ENCODE assay signal across 11 cellular contexts in genomic region chr11:72432347-72433287, GRCh38. TPM values are rescaled to one million over a fixed set of nuclear protein-coding genes. Genes with fewer than 3 reads are reported as not detected.
DNase-seq lines count a peak whose midpoint lies in the region; ATAC-seq and TF ChIP-seq lines count a peak whose summit lies in the region.
"Had no signal": no experiment of that assay in that cellular context is flagged by ENCODE, and none has a peak within 500 bp of the region (broad histone marks: within the 10 kb centered on the region; RNA-seq: fewer than 3 reads in every experiment).

No MANE protein-coding gene starts in this region.

- H3K9me3 Mint-ChIP-seq in activated naive CD4-positive, alpha-beta T cell treated with anti-CD3 and anti-CD28 coated beads, Interleukin-2, amount 10 ng/mL, durations not matched to agents 7 days and 5 days, result no peaks in the 10 kb centered on the region
- H3K9me3 Mint-ChIP-seq in activated CD4-positive, alpha-beta memory T cell treated with anti-CD3 and anti-CD28 coated beads for 36 hours, result no peaks in the 10 kb centered on the region
- no peaks in the 10 kb centered on the region for H3K9me3 Mint-ChIP-seq in stimulated activated naive B cell treated with anti-CD40 and anti-IgM and Interleukin-4, amounts not matched to agents 10 μg/mL and 1 μg/mL and 100 μg/mL, for 72 hours

- no peak for TF ChIP-seq CTCF in fibroblast of the aortic adventitia (IDR thresholded peaks at IDR 0.05; ENCODE audit: insufficient read depth, low read length)

- POLR2A ChIA-PET in activated CD4-positive, alpha-beta memory T cell treated with anti-CD3 and anti-CD28 coated beads for 36 hours (lab: Charles Lee), result no interaction called here

- peaks cover 52% of the 10 kb centered on the region for H3K4me1 Mint-ChIP-seq in activated naive CD4-positive, alpha-beta T cell treated with anti-CD3 and anti-CD28 coated beads, Interleukin-2, amount 10 ng/mL, durations not matched to agents 7 days and 5 days
- H3K4me1 Mint-ChIP-seq in activated CD4-positive, alpha-beta memory T cell treated with anti-CD3 and anti-CD28 coated beads for 36 hours (ENCODE audit: low read depth), result peaks cover 30% of the 10 kb centered on the region
- H3K4me1 Mint-ChIP-seq in stimulated activated naive B cell treated with anti-CD40 and anti-IgM and Interleukin-4, amounts not matched to agents 10 μg/mL and 1 μg/mL and 100 μg/mL, for 72 hours, result peaks cover 34 to 43% of the 10 kb centered on the region in 2 donors

- H3K36me3 Mint-ChIP-seq in activated naive CD4-positive, alpha-beta T cell treated with anti-CD3 and anti-CD28 coated beads, Interleukin-2, amount 10 ng/mL, durations not matched to agents 7 days and 5 days, result peaks cover 11% of the 10 kb centered on the region
- peaks cover 8% of the 10 kb centered on the region for H3K36me3 Mint-ChIP-seq in activated CD4-positive, alpha-beta memory T cell treated with anti-CD3 and anti-CD28 coated beads for 36 hours
- peaks cover 10 to 23% of the 10 kb centered on the region in 2 donors for H3K36me3 Mint-ChIP-seq in stimulated activated naive B cell treated with anti-CD40 and anti-IgM and Interleukin-4, amounts not matched to agents 10 μg/mL and 1 μg/mL and 100 μg/mL, for 72 hours

- CTCF ChIA-PET in activated naive CD4-positive, alpha-beta T cell treated with anti-CD3 and anti-CD28 coated beads, Interleukin-2, amount 10 ng/mL, durations not matched to agents 7 days and 5 days (lab: Charles Lee), result interaction anchor here (1.1 to 8.9 kb wide), 13 partner anchors 9 to 454 kb away, joined by 3 to 190 read pairs (median 5); no protein-coding TSS in a partner anchor
- CTCF ChIA-PET in activated CD4-positive, alpha-beta memory T cell treated with anti-CD3 and anti-CD28 coated beads for 36 hours (lab: Charles Lee), result interaction anchor here (0.7 to 6.2 kb wide), 11 partner anchors 14 to 288 kb away, joined by 3 to 73 read pairs (median 10); no protein-coding TSS in a partner anchor

- H3K27ac Mint-ChIP-seq in activated naive CD4-positive, alpha-beta T cell treated with anti-CD3 and anti-CD28 coated beads, Interleukin-2, amount 10 ng/mL, durations not matched to agents 7 days and 5 days, result no peak overlapping the region
- H3K27ac Mint-ChIP-seq in activated CD4-positive, alpha-beta memory T cell treated with anti-CD3 and anti-CD28 coated beads for 36 hours, result peak overlapping the region; percentile 26
- H3K27ac Mint-ChIP-seq in stimulated activated naive B cell treated with anti-CD40 and anti-IgM and Interleukin-4, amounts not matched to agents 10 μg/mL and 1 μg/mL and 100 μg/mL, for 72 hours, result peak overlapping the region; percentile 52

- no peak for ATAC-seq in stimulated activated naive B cell treated with anti-CD40 and anti-IgM and Interleukin-4, amounts not matched to agents 10 μg/mL and 1 μg/mL and 100 μg/mL, for 72 hours (replicated peaks)
- no peak for ATAC-seq in GM18867 (IDR thresholded peaks at IDR 0.05; ENCODE audit: unreplicated experiment)

- peak overlapping the region; percentile 56 for H3K4me3 Mint-ChIP-seq in activated naive CD4-positive, alpha-beta T cell treated with anti-CD3 and anti-CD28 coated beads, Interleukin-2, amount 10 ng/mL, durations not matched to agents 7 days and 5 days
- peak overlapping the region; percentile 49 for H3K4me3 Mint-ChIP-seq in activated CD4-positive, alpha-beta memory T cell treated with anti-CD3 and anti-CD28 coated beads for 36 hours
- H3K4me3 Mint-ChIP-seq in stimulated activated naive B cell treated with anti-CD40 and anti-IgM and Interleukin-4, amounts not matched to agents 10 μg/mL and 1 μg/mL and 100 μg/mL, for 72 hours, result peak overlapping the region; percentile 61 to 68

- intact Hi-C loops in activated CD4-positive, alpha-beta memory T cell treated with anti-CD3 and anti-CD28 coated beads for 36 hours (cut with micrococcal nuclease), result loop anchor here (5.0 kb wide), 3 partner anchors 105 to 390 kb away; no protein-coding TSS in a partner anchor

- H3K27me3 Mint-ChIP-seq in activated naive CD4-positive, alpha-beta T cell treated with anti-CD3 and anti-CD28 coated beads, Interleukin-2, amount 10 ng/mL, durations not matched to agents 7 days and 5 days, result no peaks in the 10 kb centered on the region
- H3K27me3 Mint-ChIP-seq in activated CD4-positive, alpha-beta memory T cell treated with anti-CD3 and anti-CD28 coated beads for 36 hours, result no peaks in the 10 kb centered on the region
- no peaks in the 10 kb centered on the region for H3K27me3 Mint-ChIP-seq in stimulated activated naive B cell treated with anti-CD40 and anti-IgM and Interleukin-4, amounts not matched to agents 10 μg/mL and 1 μg/mL and 100 μg/mL, for 72 hours

- DNase-seq in activated naive CD4-positive, alpha-beta T cell treated with anti-CD3 and anti-CD28 coated beads, Interleukin-2, amount 10 ng/mL, durations not matched to agents 7 days and 5 days, result no peak
- no peak for DNase-seq in activated naive CD4-positive, alpha-beta T cell (lab: John Stamatoyannopoulos, UW)
- no peak for DNase-seq in activated CD4-positive, alpha-beta memory T cell treated with anti-CD3 and anti-CD28 coated beads for 36 hours
- DNase-seq in fibroblast of the aortic adventitia (ENCODE audit: low read depth) (peak; percentile 12), NCI-H146 treated with DMSO at 0.1 percent for 48 hours (lab: John Stamatoyannopoulos, UW; ENCODE audit: unreplicated experiment) (no peak), NCI-H510A (lab: John Stamatoyannopoulos, UW) (no peak)
- no peak for DNase-seq in stimulated activated naive B cell treated with anti-CD40 and anti-IgM and Interleukin-4, amounts not matched to agents 10 μg/mL and 1 μg/mL and 100 μg/mL, for 72 hours
- DNase-seq: activated CD4-positive, alpha-beta T cell treated with anti-CD3 and anti-CD28 coated beads, Interleukin-2, amount 50 U/mL, for 4 hours; erythroblast; nucleus accumbens had no signal

- no peak overlapping the region for H3K4me3 ChIP-seq in fibroblast of the aortic adventitia (ENCODE audit: low read depth, low read length)

RNA-seq across cellular contexts. Expression of gene CLPB, which starts 1.7 kb away (rescaled TPM):
- 10 to 100 TPM; 30.3 to 34.8 TPM for total RNA-seq in activated CD4-positive, alpha-beta memory T cell treated with anti-CD3 and anti-CD28 coated beads for 36 hours
- total RNA-seq in fibroblast of the aortic adventitia (ENCODE audit: low replicate concordance), result 19.5 and 24.0 TPM in 2 replicates
